ENCODE assay signal across 10 cellular contexts in genomic region chr14:104343294-104343625, GRCh38.
DNase-seq lines count a peak whose midpoint lies in the region; ATAC-seq and TF ChIP-seq lines count a peak whose summit lies in the region.
"Had no signal": no experiment of that assay in that cellular context is flagged by ENCODE, and none has a peak within 500 bp of the region (broad histone marks: within the 10 kb centered on the region; RNA-seq: fewer than 3 reads in every experiment).

No MANE protein-coding gene starts in this region.

- no peak overlapping the region for H3K4me3 Mint-ChIP-seq in activated T-cell treated with anti-CD3 and anti-CD28 coated beads, Interleukin-2, amount 50 U/mL, for 24 hours
- no peak overlapping the region for H3K4me3 Mint-ChIP-seq in activated T-cell treated with anti-CD3 and anti-CD28 coated beads, Interleukin-2, amount 50 U/mL, for 72 hours
- H3K4me3 Mint-ChIP-seq: CD4-positive, alpha-beta memory T cell had no signal

- CTCF ChIA-PET in GM10248 (lab: Yijun Ruan, JAX): no interaction called here

- DNase-seq in activated T-cell treated with anti-CD3 and anti-CD28 coated beads, Interleukin-2, amount 50 U/mL, for 24 hours: peak; percentile 16
- DNase-seq in activated T-cell treated with anti-CD3 and anti-CD28 coated beads, Interleukin-2, amount 50 U/mL, for 72 hours: no peak
- DNase-seq in mesenteric fat pad (ENCODE audit: low spot score) (peak; percentile 62), GM10248 (ENCODE audit: extremely low spot score) (no peak), HT-29 (ENCODE audit: low spot score) (no peak)
- DNase-seq: ACHN; CD4-positive, alpha-beta memory T cell; DMS79 had no signal

- H3K9me3 Mint-ChIP-seq in activated T-cell treated with anti-CD3 and anti-CD28 coated beads, Interleukin-2, amount 50 U/mL, for 24 hours: peaks cover 6% of the 10 kb centered on the region
- H3K9me3 Mint-ChIP-seq in activated T-cell treated with anti-CD3 and anti-CD28 coated beads, Interleukin-2, amount 50 U/mL, for 72 hours: peaks cover 4 to 7% of the 10 kb centered on the region in 2 donors

- POLR2A ChIA-PET in GM10248 (lab: Yijun Ruan, JAX): no interaction called here

- peak overlapping the region; percentile 83; the same call in 1 of the 2 replicates for H3K27ac ChIP-seq in VCaP

- TF ChIP-seq CTCF in VCaP (conservative IDR thresholded peaks at IDR 0.05) (no peak), GM10248 (IDR thresholded peaks at IDR 0.05; ENCODE audit: control extremely low read depth, extremely low read depth, low read depth, missing control alignments) (no peak)

- H3K36me3 Mint-ChIP-seq in activated T-cell treated with anti-CD3 and anti-CD28 coated beads, Interleukin-2, amount 50 U/mL, for 24 hours (ENCODE audit: low read depth): no peaks in the 10 kb centered on the region
- H3K36me3 Mint-ChIP-seq in activated T-cell treated with anti-CD3 and anti-CD28 coated beads, Interleukin-2, amount 50 U/mL, for 72 hours (ENCODE audit: insufficient read depth in 2 of 2): peaks cover 2 to 3% of the 10 kb centered on the region in 2 donors

- H3K4me1 Mint-ChIP-seq in activated T-cell treated with anti-CD3 and anti-CD28 coated beads, Interleukin-2, amount 50 U/mL, for 24 hours (ENCODE audit: low read depth): no peaks in the 10 kb centered on the region
- H3K4me1 Mint-ChIP-seq in activated T-cell treated with anti-CD3 and anti-CD28 coated beads, Interleukin-2, amount 50 U/mL, for 72 hours (ENCODE audit: low read depth): no peaks in the 10 kb centered on the region

- peaks cover 15% of the 10 kb centered on the region for H3K27me3 Mint-ChIP-seq in activated T-cell treated with anti-CD3 and anti-CD28 coated beads, Interleukin-2, amount 50 U/mL, for 24 hours
- H3K27me3 Mint-ChIP-seq in activated T-cell treated with anti-CD3 and anti-CD28 coated beads, Interleukin-2, amount 50 U/mL, for 72 hours (ENCODE audit: low read depth): no peaks in the 10 kb centered on the region

- ATAC-seq in activated T-cell treated with anti-CD3 and anti-CD28 coated beads, Interleukin-2, amount 50 U/mL, for 72 hours (replicated peaks in 1 of 2): no peak
- ATAC-seq in HG02642 (IDR thresholded peaks at IDR 0.05; ENCODE audit: poor library complexity, unreplicated experiment): no peak

- H3K27ac Mint-ChIP-seq in activated T-cell treated with anti-CD3 and anti-CD28 coated beads, Interleukin-2, amount 50 U/mL, for 24 hours: no peak overlapping the region
- no peak overlapping the region for H3K27ac Mint-ChIP-seq in activated T-cell treated with anti-CD3 and anti-CD28 coated beads, Interleukin-2, amount 50 U/mL, for 72 hours
- H3K27ac Mint-ChIP-seq: CD4-positive, alpha-beta memory T cell had no signal

Comparison
In these comparisons a context has a peak if more than half of its experiments do, and no peak if none do; other contexts are left out.
1. DNase-seq: peak in activated T-cell treated with anti-CD3 and anti-CD28 coated beads, Interleukin-2, amount 50 U/mL, for 24 hours (single experiment) and mesenteric fat pad (single experiment); none in activated T-cell treated with anti-CD3 and anti-CD28 coated beads, Interleukin-2, amount 50 U/mL, for 72 hours (0 of 2), GM10248 (single experiment) and HT-29 (single experiment).